ENCODE assay signal across 23 cellular contexts in genomic region chr16:22402191-22402590, GRCh38. TPM values are rescaled to one million over a fixed set of nuclear protein-coding genes. Genes with fewer than 3 reads are reported as not detected.
DNase-seq lines count a peak whose midpoint lies in the region; ATAC-seq and TF ChIP-seq lines count a peak whose summit lies in the region.
"Had no signal": no experiment of that assay in that cellular context is flagged by ENCODE, and none has a peak within 500 bp of the region (broad histone marks: within the 10 kb centered on the region; RNA-seq: fewer than 3 reads in every experiment).

No MANE protein-coding gene starts in this region.

- H3K9me3 ChIP-seq in Karpas-422 (ENCODE audit: low read length) (no peaks in the 10 kb centered on the region), osteoblast (ENCODE audit: low read depth, low read length) (no peaks in the 10 kb centered on the region)
- H3K9me3 ChIP-seq: colonic mucosa, prostate gland, uterus had no signal

- H3K9me2 ChIP-seq in Karpas-422 (replicated peaks; ENCODE audit: insufficient read depth, low read length), result no peaks in the 10 kb centered on the region

- H3K27me3 ChIP-seq in Karpas-422 (ENCODE audit: low read length) (no peaks in the 10 kb centered on the region), osteoblast (ENCODE audit: insufficient read depth, low read length) (no peaks in the 10 kb centered on the region)
- H3K27me3 ChIP-seq: colonic mucosa, uterus had no signal

- ATAC-seq in HG03521 (IDR thresholded peaks at IDR 0.05; ENCODE audit: unreplicated experiment), result no peak
- no peak for ATAC-seq in HG02798 (IDR thresholded peaks at IDR 0.05; ENCODE audit: poor library complexity, unreplicated experiment)
- ATAC-seq: activated T-cell treated with anti-CD3 and anti-CD28 coated beads, Interleukin-2, amount 50 U/mL, for 72 hours; HepG2; left colon had no signal

- peak overlapping the region; percentile 27 for H3K4me2 ChIP-seq in Karpas-422 (ENCODE audit: low read depth, low read length, poor library complexity, severe bottlenecking)
- H3K4me2 ChIP-seq in osteoblast (ENCODE audit: insufficient read depth, low read length), result peak overlapping the region; percentile 50

- peak overlapping the region; percentile 18 for H3K27ac ChIP-seq in Karpas-422 (ENCODE audit: low read length)
- H3K27ac ChIP-seq in osteoblast (ENCODE audit: low read depth, low read length), result peak overlapping the region; percentile 60
- H3K27ac ChIP-seq: colonic mucosa, prostate gland, uterus had no signal

- H3K36me3 Mint-ChIP-seq in Calu3 (ENCODE audit: insufficient read depth, unreplicated experiment) (peaks cover 20% of the 10 kb centered on the region), chondrocyte (ENCODE audit: low read depth) (no peaks in the 10 kb centered on the region)

- H3K27me3 Mint-ChIP-seq in Calu3 (ENCODE audit: unreplicated experiment) (no peaks in the 10 kb centered on the region), chondrocyte (ENCODE audit: low read depth) (no peaks in the 10 kb centered on the region)
- H3K27me3 Mint-ChIP-seq: activated naive CD4-positive, alpha-beta T cell treated with anti-CD3 and anti-CD28 coated beads, Interleukin-2, amount 50 U/mL, for 24 hours; CD4-positive, CD25-positive, alpha-beta regulatory T cell had no signal

- H3K9me3 Mint-ChIP-seq in Calu3 (ENCODE audit: low read depth, unreplicated experiment) (peaks cover 2% of the 10 kb centered on the region), chondrocyte (ENCODE audit: low read depth) (no peaks in the 10 kb centered on the region)
- H3K9me3 Mint-ChIP-seq: activated naive CD4-positive, alpha-beta T cell treated with anti-CD3 and anti-CD28 coated beads, Interleukin-2, amount 50 U/mL, for 24 hours; activated T-cell treated with anti-CD3 and anti-CD28 coated beads, Interleukin-2, amount 50 U/mL, for 72 hours; CD4-positive, CD25-positive, alpha-beta regulatory T cell had no signal

- BruUV-seq in Calu3 (replicated peaks; lab: Mats Ljungman, UMichigan), result no TSS peak

- no peaks in the 10 kb centered on the region for H4K20me1 ChIP-seq in Karpas-422 (ENCODE audit: insufficient read depth, low read depth, low read length)
- no peaks in the 10 kb centered on the region for H4K20me1 ChIP-seq in osteoblast (ENCODE audit: insufficient read depth, low read length)

- H2AFZ ChIP-seq in Karpas-422 (ENCODE audit: low read length) (no peak overlapping the region), osteoblast (ENCODE audit: low read length) (peak overlapping the region; percentile 25)

- peak overlapping the region; percentile 41 for H3K4me3 Mint-ChIP-seq in Calu3 (ENCODE audit: low read depth, unreplicated experiment)
- H3K4me3 Mint-ChIP-seq in chondrocyte (ENCODE audit: unreplicated experiment), result no peak overlapping the region
- H3K4me3 Mint-ChIP-seq: activated naive CD4-positive, alpha-beta T cell treated with anti-CD3 and anti-CD28 coated beads, Interleukin-2, amount 50 U/mL, for 24 hours; activated T-cell treated with anti-CD3 and anti-CD28 coated beads, Interleukin-2, amount 50 U/mL, for 72 hours; CD4-positive, CD25-positive, alpha-beta regulatory T cell had no signal

- intact Hi-C loops in Calu3 (cut with micrococcal nuclease; ENCODE audit: unreplicated experiment), result loop anchor here (2.0 kb wide), 1 partner anchor 33 kb away; no protein-coding TSS in a partner anchor

- CTCF ChIA-PET in Calu3 (lab: Charles Lee), result interaction anchor here (0.6 to 1.7 kb wide), 3 partner anchors 25 to 69 kb away, joined by 3 to 5 read pairs (median 3); no protein-coding TSS in a partner anchor

- TF ChIP-seq CTCF in Calu3 (IDR thresholded peaks at IDR 0.05; ENCODE audit: unreplicated experiment) (no peak), chondrocyte (IDR thresholded peaks at IDR 0.05) (no peak), osteoblast (IDR thresholded peaks at IDR 0.05; ENCODE audit: extremely low read depth, low read depth, low read length) (no peak)

- no peak overlapping the region for H3K9ac ChIP-seq in Karpas-422 (ENCODE audit: low read length)

- H3K4me1 Mint-ChIP-seq in Calu3 (ENCODE audit: low read depth, unreplicated experiment) (peaks cover 58% of the 10 kb centered on the region), chondrocyte (ENCODE audit: low read depth) (peaks cover 36% of the 10 kb centered on the region)

- H3K79me2 ChIP-seq in Karpas-422 (ENCODE audit: low read length) (no peaks in the 10 kb centered on the region), osteoblast (ENCODE audit: insufficient read depth, low read length) (no peaks in the 10 kb centered on the region)

- DNase-seq in Calu3 (no peak), Karpas-422 (peak; percentile 34), chondrocyte (ENCODE audit: low spot score) (no peak), osteoblast (ENCODE audit: insufficient read length, low spot score, missing footprints) (no peak)
- no peak for DNase-seq in stimulated activated CD4-positive, alpha-beta T cell treated with anti-CD3 and anti-CD28 coated beads, Interleukin-1b, Interleukin-23, amount 100 ng/mL, for 48 hours
- no peak for DNase-seq in effector CD4-positive, alpha-beta T cell
- DNase-seq: activated CD4-positive, CD25-positive, alpha-beta regulatory T cell treated with anti-CD3 and anti-CD28 coated beads, Interleukin-2, amount 50 U/mL, for 72 hours; activated T-cell treated with anti-CD3 and anti-CD28 coated beads, Interleukin-2, amount 50 U/mL, for 72 hours; CD4-positive, CD25-positive, alpha-beta regulatory T cell; colonic mucosa; left colon; midbrain; NCI-H1694; NCI-H774; OCI-M1; substantia nigra; T-helper 9 cell; uterus had no signal

- H3K4me3 ChIP-seq in Karpas-422 (ENCODE audit: low read length), result no peak overlapping the region
- no peak overlapping the region for H3K4me3 ChIP-seq in osteoblast (ENCODE audit: insufficient read depth, low read length)
- H3K4me3 ChIP-seq: colonic mucosa, prostate gland, uterus had no signal

- no peaks in the 10 kb centered on the region for H3K36me3 ChIP-seq in Karpas-422 (ENCODE audit: insufficient read depth, low read length)
- peaks cover 5% of the 10 kb centered on the region for H3K36me3 ChIP-seq in osteoblast (ENCODE audit: insufficient read depth, low read length)
- H3K36me3 ChIP-seq: colonic mucosa, prostate gland, uterus had no signal

- H3K4me1 ChIP-seq in Karpas-422 (ENCODE audit: low read length), result peaks cover 25% of the 10 kb centered on the region
- H3K4me1 ChIP-seq in osteoblast (ENCODE audit: insufficient read depth, low read length), result peaks cover 28% of the 10 kb centered on the region
- H3K4me1 ChIP-seq: colonic mucosa, prostate gland, uterus had no signal

- H3K27ac Mint-ChIP-seq in Calu3 (ENCODE audit: unreplicated experiment), result peak overlapping the region; percentile 97
- H3K27ac Mint-ChIP-seq in chondrocyte (ENCODE audit: unreplicated experiment), result peak overlapping the region; percentile 67
- H3K27ac Mint-ChIP-seq: activated naive CD4-positive, alpha-beta T cell treated with anti-CD3 and anti-CD28 coated beads, Interleukin-2, amount 50 U/mL, for 24 hours; activated T-cell treated with anti-CD3 and anti-CD28 coated beads, Interleukin-2, amount 50 U/mL, for 72 hours; CD4-positive, CD25-positive, alpha-beta regulatory T cell had no signal

RNA-seq across cellular contexts. Expression of gene CDR2, which starts 27.8 kb away (rescaled TPM):
- 76.2 and 78.9 TPM in 2 replicates for total RNA-seq in Calu3 (2022)
- 7.2 and 16.3 TPM in 2 replicates for total RNA-seq in Karpas-422 (2014; rRNA removed; shearing (Covaris generic); ENCODE audit: low replicate concordance)
- total RNA-seq in chondrocyte, result 42.9 to 49.4 TPM (median 46.1 TPM) in 3 replicates
- total RNA-seq in osteoblast, result 49.5 and 52.5 TPM in 2 replicates
